Comparison of ENCODE assay signal across 8 cellular contexts in the genomic region with DNA sequence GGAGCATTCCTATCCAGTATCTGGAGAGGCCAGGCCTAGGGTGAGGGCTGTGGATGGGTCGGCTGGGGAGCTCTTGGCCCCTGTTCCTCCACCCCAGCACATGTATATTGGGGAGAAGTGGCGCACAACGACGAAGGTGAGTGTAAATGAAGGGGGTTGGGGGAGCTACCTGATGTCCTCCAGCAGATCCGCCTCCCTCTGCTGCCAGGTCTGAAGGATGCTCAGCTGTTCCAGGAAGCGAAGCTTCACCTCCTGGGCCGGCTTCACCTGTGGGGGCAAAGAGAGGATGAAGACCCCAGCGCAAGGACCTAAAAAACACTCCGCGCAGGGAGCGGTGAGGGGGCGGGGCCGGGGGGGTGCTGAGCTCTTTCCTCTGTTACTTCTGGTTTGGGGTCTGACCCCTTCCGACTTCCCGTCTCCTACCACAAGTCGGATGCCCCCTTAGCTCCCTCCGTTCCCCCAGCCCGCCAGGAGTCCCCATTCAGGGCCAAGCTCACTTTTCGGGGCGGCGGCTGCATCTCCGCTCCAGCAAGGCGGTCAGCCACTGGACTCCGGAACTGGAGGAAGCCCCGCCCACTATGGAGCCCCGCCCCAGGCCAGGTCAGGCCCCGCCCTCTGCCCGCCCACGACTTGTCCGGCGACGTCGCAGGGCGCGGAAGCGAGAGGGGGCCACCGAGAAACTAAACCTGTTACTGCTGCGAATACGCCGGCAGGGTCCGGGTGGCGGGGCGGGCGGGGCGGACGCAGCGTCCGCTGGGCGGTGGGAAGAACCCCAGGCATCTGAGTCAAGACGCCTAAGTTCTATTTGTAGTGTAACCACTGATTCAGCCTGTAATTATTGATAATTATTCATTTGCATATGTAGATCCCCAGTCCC.
A peak's percentile ranks its signal among the peaks of the same experiment; 100 is the strongest.
DNase-seq lines count a peak whose midpoint lies in the region; TF ChIP-seq lines count a peak whose summit lies in the region.

A gene (minus strand): TSS at position 568 of the 877 bp plus-strand sequence. CDS start 50 bp downstream, at position 518.

- H3K4me3 ChIP-seq in GM12875 (ENCODE audit: low read depth, low read length) (peak within 1 kb of the TSS; percentile 69), HEK293 (ENCODE audit: low read depth, low read length) (peak within 1 kb of the TSS; percentile 52), NB4 (ENCODE audit: low read depth, low read length) (peak within 1 kb of the TSS; percentile 32), WI38 (ENCODE audit: low read depth, low read length) (peak within 1 kb of the TSS; percentile 81)

- POLR2A ChIA-PET in HEK293 (lab: Yijun Ruan, JAX), result interaction anchor here (1.4 to 2.1 kb wide), 2 partner anchors 15 to 59 kb away, joined by 3 to 23 read pairs; a partner anchor contains a TSS

- H3K4me1 ChIP-seq in HEK293 (ENCODE audit: control insufficient read depth, insufficient read depth, low read length), result no peaks in the 10 kb centered on the region

- TF ChIP-seq CTCF in GM12875 (IDR thresholded peaks at IDR 0.05; ENCODE audit: borderline replicate concordance, insufficient read depth, low read depth, low read length) (0 out of 2 replicates have a peak, but pooled peaks have one; percentile 3), HEK293 (tag by site-specific recombination; IDR thresholded peaks at IDR 0.05) (no peak), NB4 (IDR thresholded peaks at IDR 0.05; ENCODE audit: low read depth, low read length) (no peak), WI38 (IDR thresholded peaks at IDR 0.05; ENCODE audit: low read depth, low read length) (no peak)

- no peak for TF ChIP-seq POLR2A in NB4 (IDR thresholded peaks at IDR 0.05; ENCODE audit: extremely low read depth, insufficient read length)

- no peaks in the 10 kb centered on the region for H3K9me3 ChIP-seq in HEK293 (ENCODE audit: control insufficient read depth, insufficient read depth, low read depth, low read length)

- H3K27ac ChIP-seq in HEK293 (ENCODE audit: extremely low read depth, low read depth, low read length) (no peak within 1 kb of the TSS), caudate nucleus (ENCODE audit: low read depth, low read length) (no peak within 1 kb of the TSS)

- CTCF ChIA-PET in HEK293 (lab: Yijun Ruan, JAX), result interaction anchor here (0.6 to 2.9 kb wide), 6 partner anchors 15 to 256 kb away, joined by 3 to 17 read pairs (median 4); no protein-coding TSS in a partner anchor

- H3K36me3 ChIP-seq in HEK293 (ENCODE audit: control insufficient read depth in 2 of 2, insufficient read depth in 1 of 2, low read length in 2 of 2), result peaks cover 0 to 8% of the 10 kb centered on the region in 2 experiments; a peak in 1 of 3 replicates

- DNase-seq in NB4 (ENCODE audit: low read depth), result peak; percentile 73
- peak in 57 of 61 donors; percentile 6 to 86 (median 67) for DNase-seq in caudate nucleus (lab: John Stamatoyannopoulos, UW)
- peak; percentile 97 for DNase-seq in islet precursor cell
- DNase-seq in stimulated activated CD4-positive, alpha-beta T cell treated with anti-CD3 and anti-CD28 coated beads, Interleukin-12 subunit alpha, Interleukin-12 subunit beta, amount 100 ng/mL, for 4 hours, result peak; percentile 78
- DNase-seq in NCI-H510A (lab: John Stamatoyannopoulos, UW), result no peak

TF ChIP-seq in HEK293, 187 proteins besides CTCF, POLR2A, EP300 and RAD21:
- TF ChIP-seq ZBTB17 (tag by site-specific recombination; IDR thresholded peaks at IDR 0.05), result no peak
- TF ChIP-seq KLF9 (tag by site-specific recombination; IDR thresholded peaks at IDR 0.05; ENCODE audit: low read depth), result peak; percentile 85
- TF ChIP-seq, protein P1, sequence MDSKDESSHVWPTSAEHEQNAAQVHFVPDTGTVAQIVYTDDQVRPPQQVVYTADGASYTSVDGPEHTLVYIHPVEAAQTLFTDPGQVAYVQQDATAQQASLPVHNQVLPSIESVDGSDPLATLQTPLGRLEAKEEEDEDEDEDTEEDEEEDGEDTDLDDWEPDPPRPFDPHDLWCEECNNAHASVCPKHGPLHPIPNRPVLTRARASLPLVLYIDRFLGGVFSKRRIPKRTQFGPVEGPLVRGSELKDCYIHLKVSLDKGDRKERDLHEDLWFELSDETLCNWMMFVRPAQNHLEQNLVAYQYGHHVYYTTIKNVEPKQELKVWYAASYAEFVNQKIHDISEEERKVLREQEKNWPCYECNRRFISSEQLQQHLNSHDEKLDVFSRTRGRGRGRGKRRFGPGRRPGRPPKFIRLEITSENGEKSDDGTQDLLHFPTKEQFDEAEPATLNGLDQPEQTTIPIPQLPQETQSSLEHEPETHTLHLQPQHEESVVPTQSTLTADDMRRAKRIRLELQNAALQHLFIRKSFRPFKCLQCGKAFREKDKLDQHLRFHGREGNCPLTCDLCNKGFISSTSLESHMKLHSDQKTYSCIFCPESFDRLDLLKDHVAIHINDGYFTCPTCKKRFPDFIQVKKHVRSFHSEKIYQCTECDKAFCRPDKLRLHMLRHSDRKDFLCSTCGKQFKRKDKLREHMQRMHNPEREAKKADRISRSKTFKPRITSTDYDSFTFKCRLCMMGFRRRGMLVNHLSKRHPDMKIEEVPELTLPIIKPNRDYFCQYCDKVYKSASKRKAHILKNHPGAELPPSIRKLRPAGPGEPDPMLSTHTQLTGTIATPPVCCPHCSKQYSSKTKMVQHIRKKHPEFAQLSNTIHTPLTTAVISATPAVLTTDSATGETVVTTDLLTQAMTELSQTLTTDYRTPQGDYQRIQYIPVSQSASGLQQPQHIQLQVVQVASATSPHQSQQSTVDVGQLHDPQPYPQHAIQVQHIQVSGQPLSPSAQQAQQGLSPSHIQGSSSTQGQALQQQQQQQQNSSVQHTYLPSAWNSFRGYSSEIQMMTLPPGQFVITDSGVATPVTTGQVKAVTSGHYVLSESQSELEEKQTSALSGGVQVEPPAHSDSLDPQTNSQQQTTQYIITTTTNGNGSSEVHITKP (tag by site-specific recombination; IDR thresholded peaks at IDR 0.05), result 0 out of 2 replicates have a peak, but pooled peaks have one; percentile 15
- TF ChIP-seq, protein P2, sequence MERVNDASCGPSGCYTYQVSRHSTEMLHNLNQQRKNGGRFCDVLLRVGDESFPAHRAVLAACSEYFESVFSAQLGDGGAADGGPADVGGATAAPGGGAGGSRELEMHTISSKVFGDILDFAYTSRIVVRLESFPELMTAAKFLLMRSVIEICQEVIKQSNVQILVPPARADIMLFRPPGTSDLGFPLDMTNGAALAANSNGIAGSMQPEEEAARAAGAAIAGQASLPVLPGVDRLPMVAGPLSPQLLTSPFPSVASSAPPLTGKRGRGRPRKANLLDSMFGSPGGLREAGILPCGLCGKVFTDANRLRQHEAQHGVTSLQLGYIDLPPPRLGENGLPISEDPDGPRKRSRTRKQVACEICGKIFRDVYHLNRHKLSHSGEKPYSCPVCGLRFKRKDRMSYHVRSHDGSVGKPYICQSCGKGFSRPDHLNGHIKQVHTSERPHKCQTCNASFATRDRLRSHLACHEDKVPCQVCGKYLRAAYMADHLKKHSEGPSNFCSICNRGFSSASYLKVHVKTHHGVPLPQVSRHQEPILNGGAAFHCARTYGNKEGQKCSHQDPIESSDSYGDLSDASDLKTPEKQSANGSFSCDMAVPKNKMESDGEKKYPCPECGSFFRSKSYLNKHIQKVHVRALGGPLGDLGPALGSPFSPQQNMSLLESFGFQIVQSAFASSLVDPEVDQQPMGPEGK (tag by site-specific recombination; IDR thresholded peaks at IDR 0.05), result 0 out of 2 replicates have a peak, but pooled peaks have one; percentile 55
- TF ChIP-seq ZNF600 (tag by site-specific recombination; IDR thresholded peaks at IDR 0.05), result 0 out of 2 replicates have a peak, but pooled peaks have one; percentile 44
- no peak for TF ChIP-seq ZNF426 (tag by site-specific recombination; IDR thresholded peaks at IDR 0.05)
- TF ChIP-seq KLF1 (tag by site-specific recombination; IDR thresholded peaks at IDR 0.05), result 0 out of 2 replicates have a peak, but pooled peaks have one; percentile 19
- TF ChIP-seq SCRT2 (tag by site-specific recombination; IDR thresholded peaks at IDR 0.05), result peak; percentile 92
- 0 out of 2 replicates have a peak, but pooled peaks have one; percentile 32 for TF ChIP-seq KLF8 (tag by site-specific recombination; IDR thresholded peaks at IDR 0.05)
- 0 out of 2 replicates have a peak, but pooled peaks have one; percentile 11 for TF ChIP-seq SP7 (tag by site-specific recombination; IDR thresholded peaks at IDR 0.05)
- no peak for TF ChIP-seq ZNF133 (tag by site-specific recombination; IDR thresholded peaks at IDR 0.05)
- peak; percentile 88 for TF ChIP-seq SP2 (tag by site-specific recombination; IDR thresholded peaks at IDR 0.05)
- TF ChIP-seq SP3 (tag by site-specific recombination; IDR thresholded peaks at IDR 0.05), result peak; percentile 90
- peak; percentile 80 for TF ChIP-seq ZNF341 (tag by site-specific recombination; IDR thresholded peaks at IDR 0.05; ENCODE audit: low read depth)
- peak; percentile 96 for TF ChIP-seq ZBTB20 (tag by site-specific recombination; IDR thresholded peaks at IDR 0.05)
- peak; percentile 46; the same call in 1 of the 2 replicates for TF ChIP-seq ZNF335 (tag by site-specific recombination; conservative IDR thresholded peaks at IDR 0.05)
- 0 out of 2 replicates have a peak, but pooled peaks have one; percentile 26 for TF ChIP-seq EGR2 (tag by site-specific recombination; IDR thresholded peaks at IDR 0.05; ENCODE audit: low read depth)
- TF ChIP-seq ZFHX2 (tag by site-specific recombination; conservative IDR thresholded peaks at IDR 0.05), result peak; percentile 57
- TF ChIP-seq, protein P3, sequence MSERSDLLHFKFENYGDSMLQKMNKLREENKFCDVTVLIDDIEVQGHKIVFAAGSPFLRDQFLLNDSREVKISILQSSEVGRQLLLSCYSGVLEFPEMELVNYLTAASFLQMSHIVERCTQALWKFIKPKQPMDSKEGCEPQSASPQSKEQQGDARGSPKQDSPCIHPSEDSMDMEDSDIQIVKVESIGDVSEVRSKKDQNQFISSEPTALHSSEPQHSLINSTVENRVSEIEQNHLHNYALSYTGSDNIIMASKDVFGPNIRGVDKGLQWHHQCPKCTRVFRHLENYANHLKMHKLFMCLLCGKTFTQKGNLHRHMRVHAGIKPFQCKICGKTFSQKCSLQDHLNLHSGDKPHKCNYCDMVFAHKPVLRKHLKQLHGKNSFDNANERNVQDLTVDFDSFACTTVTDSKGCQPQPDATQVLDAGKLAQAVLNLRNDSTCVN (tag by site-specific recombination; optimal IDR thresholded peaks at IDR 0.05), result peak; percentile 43
- TF ChIP-seq GLIS2 (tag by site-specific recombination; IDR thresholded peaks at IDR 0.05), result peak; percentile 14; the same call in 1 of the 2 replicates
- TF ChIP-seq ZNF155 (tag by site-specific recombination; IDR thresholded peaks at IDR 0.05), result no peak
